19 cellular contexts compared by ENCODE assay signal in genomic region chr10:126080303-126080825, GRCh38.
"Had no signal": no experiment of that assay in that cellular context is flagged by ENCODE, and none has a peak within 500 bp of the region (broad histone marks: within the 10 kb centered on the region; RNA-seq: fewer than 3 reads in every experiment).

No MANE protein-coding gene starts in this region.

- H3K9me3 Mint-ChIP-seq: natural killer cell; stimulated activated memory B cell treated with anti-CD40 and anti-IgM and Interleukin-4, amounts not matched to agents 10 μg/mL and 1 μg/mL and 100 μg/mL, for 72 hours had no signal

- H3K4me3 Mint-ChIP-seq: activated naive CD8-positive, alpha-beta T cell; natural killer cell; stimulated activated memory B cell treated with anti-CD40 and anti-IgM and Interleukin-4, amounts not matched to agents 10 μg/mL and 1 μg/mL and 100 μg/mL, for 72 hours had no signal

- H3K4me3 ChIP-seq: colonic mucosa, psoas muscle, testis, upper lobe of right lung had no signal

- H3K36me3 Mint-ChIP-seq: activated naive CD8-positive, alpha-beta T cell; natural killer cell; stimulated activated memory B cell treated with anti-CD40 and anti-IgM and Interleukin-4, amounts not matched to agents 10 μg/mL and 1 μg/mL and 100 μg/mL, for 72 hours had no signal

- H3K27me3 ChIP-seq: colonic mucosa, testis, upper lobe of right lung had no signal

- H3K9me3 ChIP-seq: colonic mucosa, psoas muscle, testis, upper lobe of right lung had no signal

- H3K27ac ChIP-seq: colonic mucosa, psoas muscle, VCaP had no signal

- ATAC-seq: natural killer cell; psoas muscle; stimulated activated memory B cell treated with anti-CD40 and anti-IgM and Interleukin-4, amounts not matched to agents 10 μg/mL and 1 μg/mL and 100 μg/mL, for 72 hours; upper lobe of right lung had no signal

- H3K27ac Mint-ChIP-seq: activated naive CD8-positive, alpha-beta T cell; natural killer cell; stimulated activated memory B cell treated with anti-CD40 and anti-IgM and Interleukin-4, amounts not matched to agents 10 μg/mL and 1 μg/mL and 100 μg/mL, for 72 hours had no signal

- H3K4me1 ChIP-seq: colonic mucosa, psoas muscle, testis, upper lobe of right lung had no signal

- H3K36me3 ChIP-seq: colonic mucosa, upper lobe of right lung had no signal

- DNase-seq: activated CD4-positive, alpha-beta T cell treated with anti-CD3 and anti-CD28 coated beads, Interleukin-2, amount 50 U/mL, for 1 hour; activated CD4-positive, CD25-positive, alpha-beta regulatory T cell treated with anti-CD3 and anti-CD28 coated beads, Interleukin-2, amount 50 U/mL, for 72 hours; activated gamma-delta T cell treated with Interleukin-2 at 50 U/mL for 16 hours; amniotic stem cell; central memory CD4-positive, alpha-beta T cell; colonic mucosa; erythroblast; natural killer cell; occipital lobe; psoas muscle; small intestine; stimulated activated CD4-positive, alpha-beta T cell treated with anti-CD3 and anti-CD28 coated beads, Interleukin-4, amount 100 ng/mL, for 4 hours; SW 1271; T-helper 2 cell; testis; upper lobe of right lung had no signal

- H3K4me1 Mint-ChIP-seq: natural killer cell; stimulated activated memory B cell treated with anti-CD40 and anti-IgM and Interleukin-4, amounts not matched to agents 10 μg/mL and 1 μg/mL and 100 μg/mL, for 72 hours had no signal
